ENCODE assay signal across 35 cellular contexts in genomic region chr4:67714955-67715354, GRCh38. TPM values are rescaled to one million over a fixed set of nuclear protein-coding genes. Genes with fewer than 3 reads are reported as not detected.
DNase-seq lines count a peak whose midpoint lies in the region; ATAC-seq, FAIRE-seq and TF ChIP-seq lines count a peak whose summit lies in the region.
"Had no signal": no experiment of that assay in that cellular context is flagged by ENCODE, and none has a peak within 500 bp of the region (broad histone marks: within the 10 kb centered on the region; RNA-seq: fewer than 3 reads in every experiment).

No MANE protein-coding gene starts in this region.

- H3K27me3 Mint-ChIP-seq in GM23338 (ENCODE audit: insufficient read depth, low read depth, poor library complexity), result peaks cover 2% of the 10 kb centered on the region
- no peaks in the 10 kb centered on the region for H3K27me3 Mint-ChIP-seq in MCF 10A (ENCODE audit: insufficient read depth, unreplicated experiment)
- H3K27me3 Mint-ChIP-seq: activated CD4-positive, alpha-beta T cell treated with anti-CD3 and anti-CD28 coated beads for 36 hours; activated naive CD8-positive, alpha-beta T cell treated with anti-CD3 and anti-CD28 coated beads, Interleukin-2, amount 10 ng/mL, durations not matched to agents 7 days and 5 days had no signal

- H3K27me3 ChIP-seq in BE2C (no peaks in the 10 kb centered on the region), GM23338 (ENCODE audit: insufficient read depth) (no peaks in the 10 kb centered on the region), WERI-Rb-1 (ENCODE audit: insufficient read depth, low read depth, severe bottlenecking) (no peaks in the 10 kb centered on the region), mesenchymal stem cell (ENCODE audit: control insufficient read depth in 1 of 2, insufficient read depth in 1 of 2, low read length in 2 of 2) (no peaks in the 10 kb centered on the region), PC-9 (ENCODE audit: insufficient read depth, low read depth) (no peaks in the 10 kb centered on the region)
- H3K27me3 ChIP-seq: left lung, right atrium auricular region, stomach had no signal

- H4K91ac ChIP-seq in mesenchymal stem cell (ENCODE audit: low read length), result no peak overlapping the region

- H2BK15ac ChIP-seq in mesenchymal stem cell (ENCODE audit: low read depth, poor library complexity, severe bottlenecking), result peak overlapping the region; percentile 34

- no peak for FAIRE-seq in GM19239 (lab: Jason Lieb, UNC)
- FAIRE-seq: bronchial epithelial cell, colon, HepG2 had no signal

- peak overlapping the region; percentile 31 for H2AK5ac ChIP-seq in mesenchymal stem cell (ENCODE audit: low read length, severe bottlenecking)

- no peak for ATAC-seq in GM23338
- ATAC-seq: left lung had no signal

- H3K4me3 Mint-ChIP-seq in GM23338 (no peak overlapping the region), MCF 10A (ENCODE audit: unreplicated experiment) (no peak overlapping the region)
- H3K4me3 Mint-ChIP-seq: activated naive CD8-positive, alpha-beta T cell treated with anti-CD3 and anti-CD28 coated beads, Interleukin-2, amount 10 ng/mL, durations not matched to agents 7 days and 5 days had no signal

- no peak overlapping the region for H2BK120ac ChIP-seq in mesenchymal stem cell (ENCODE audit: low read depth, low read length)

- H3K79me2 ChIP-seq in GM23338 (replicated peaks; ENCODE audit: insufficient read depth) (peaks cover 12% of the 10 kb centered on the region), PC-9 (ENCODE audit: low read depth) (no peaks in the 10 kb centered on the region)

- no peak overlapping the region for H3K4me2 ChIP-seq in GM23338
- no peak overlapping the region for H3K4me2 ChIP-seq in mesenchymal stem cell (ENCODE audit: low read length, poor library complexity, severe bottlenecking)
- no peak overlapping the region for H3K4me2 ChIP-seq in PC-9

- H3K4me3 ChIP-seq in BE2C (ENCODE audit: low read depth, low read length), result no peak overlapping the region
- no peak overlapping the region for H3K4me3 ChIP-seq in GM23338
- no peak overlapping the region for H3K4me3 ChIP-seq in WERI-Rb-1 (ENCODE audit: low read depth, low read length)
- H3K4me3 ChIP-seq in mesenchymal stem cell (ENCODE audit: insufficient read depth in 1 of 2, low read depth in 1 of 2, low read length in 2 of 2), result no peak overlapping the region
- H3K4me3 ChIP-seq in foreskin fibroblast (ENCODE audit: low read depth in 1 of 2, low read length in 2 of 2), result no peak overlapping the region
- H3K4me3 ChIP-seq in PC-9, result no peak overlapping the region
- H3K4me3 ChIP-seq: left lung, right atrium auricular region, SK-N-MC, stomach had no signal

- no peak overlapping the region for H2BK12ac ChIP-seq in mesenchymal stem cell (ENCODE audit: low read length in 2 of 2)

- H3K4ac ChIP-seq in mesenchymal stem cell (ENCODE audit: low read depth in 1 of 2, low read length in 2 of 2), result no peak overlapping the region

- H3K9me2 ChIP-seq in GM23338 (ENCODE audit: insufficient read depth) (peaks cover 3% of the 10 kb centered on the region; the same call in 1 of the 2 replicates), PC-9 (ENCODE audit: insufficient read depth) (no peaks in the 10 kb centered on the region)

- no peak overlapping the region for H3K18ac ChIP-seq in mesenchymal stem cell (ENCODE audit: low read depth in 1 of 2, low read length in 2 of 2)

- H3K27ac ChIP-seq in GM23338 (ENCODE audit: low read depth) (no peak overlapping the region), WERI-Rb-1 (no peak overlapping the region), mesenchymal stem cell (ENCODE audit: low read length, poor library complexity, severe bottlenecking) (no peak overlapping the region), PC-9 (no peak overlapping the region)
- H3K27ac ChIP-seq: left lung, right atrium auricular region, SK-N-MC, stomach had no signal

- peaks cover under 1% of the 10 kb centered on the region for H3K36me3 ChIP-seq in BE2C
- H3K36me3 ChIP-seq in GM23338 (ENCODE audit: insufficient read depth), result no peaks in the 10 kb centered on the region
- no peaks in the 10 kb centered on the region for H3K36me3 ChIP-seq in WERI-Rb-1
- H3K36me3 ChIP-seq in mesenchymal stem cell (ENCODE audit: control insufficient read depth in 1 of 2, insufficient read depth in 2 of 2, low read depth in 1 of 2, low read length in 2 of 2), result peaks cover 3 to 18% of the 10 kb centered on the region in 2 experiments
- H3K36me3 ChIP-seq in PC-9 (ENCODE audit: low read depth), result no peaks in the 10 kb centered on the region
- H3K36me3 ChIP-seq: right atrium auricular region had no signal

- H3K9me3 ChIP-seq in BE2C, result no peaks in the 10 kb centered on the region
- no peaks in the 10 kb centered on the region for H3K9me3 ChIP-seq in WERI-Rb-1 (ENCODE audit: severe bottlenecking)
- no peaks in the 10 kb centered on the region for H3K9me3 ChIP-seq in mesenchymal stem cell (ENCODE audit: control insufficient read depth, low read length)
- H3K9me3 ChIP-seq in PC-9 (ENCODE audit: insufficient read depth, low read depth), result no peaks in the 10 kb centered on the region
- H3K9me3 ChIP-seq: left lung, right atrium auricular region, stomach had no signal

- peaks cover 23% of the 10 kb centered on the region for H3K36me3 Mint-ChIP-seq in GM23338 (ENCODE audit: low read depth)
- H3K36me3 Mint-ChIP-seq in MCF 10A (ENCODE audit: insufficient read depth, unreplicated experiment), result peaks cover 20% of the 10 kb centered on the region

- POLR2A ChIA-PET in MCF 10A (lab: Yijun Ruan, JAX) (interaction anchor here (1.2 to 1.3 kb wide), 2 partner anchors 13 to 15 kb away, joined by 3 read pairs; no protein-coding TSS in a partner anchor), PC-9 (lab: Charles Lee; ENCODE audit: unreplicated experiment) (no interaction called here)

- no peak overlapping the region for H3K9ac ChIP-seq in mesenchymal stem cell (ENCODE audit: low read length)

- peak; percentile 25; the same call in 1 of the 2 replicates for TF ChIP-seq CTCF in BE2C (IDR thresholded peaks at IDR 0.05; ENCODE audit: low read depth, low read length)
- TF ChIP-seq CTCF in GM23338 (conservative IDR thresholded peaks at IDR 0.05; ENCODE audit: low read depth in 2 of 2), result peak; percentile 37 to 51
- TF ChIP-seq CTCF in WERI-Rb-1 (IDR thresholded peaks at IDR 0.05; ENCODE audit: low read depth, low read length), result peak; percentile 13; the same call in 1 of the 2 replicates
- no peak for TF ChIP-seq CTCF in foreskin fibroblast (IDR thresholded peaks at IDR 0.05; ENCODE audit: low read depth, low read length)
- no peak for TF ChIP-seq CTCF in MCF 10A (IDR thresholded peaks at IDR 0.05; ENCODE audit: unreplicated experiment)
- no peak for TF ChIP-seq CTCF in PC-9 (conservative IDR thresholded peaks at IDR 0.05)

- H3K4me1 Mint-ChIP-seq in GM23338 (peaks cover 33% of the 10 kb centered on the region), MCF 10A (ENCODE audit: insufficient read depth, unreplicated experiment) (peaks cover 14% of the 10 kb centered on the region)

- no peak overlapping the region for H3K23ac ChIP-seq in mesenchymal stem cell (ENCODE audit: low read length in 2 of 2)

- no peak overlapping the region for H3K27ac Mint-ChIP-seq in GM23338
- no peak overlapping the region for H3K27ac Mint-ChIP-seq in MCF 10A (ENCODE audit: low read depth, unreplicated experiment)

- DNase-seq in BE2C (no peak), GM23338 (ENCODE audit: low spot score) (peak; percentile 36), WERI-Rb-1 (no peak), mesenchymal stem cell (no peak), foreskin fibroblast (no peak), MCF 10A (ENCODE audit: unreplicated experiment) (no peak), GM19239 (ENCODE audit: insufficient read length, low spot score) (no peak), PC-9 (no peak)
- DNase-seq: activated gamma-delta T cell; activated naive CD8-positive, alpha-beta T cell treated with anti-CD3 and anti-CD28 coated beads, Interleukin-2, amount 10 ng/mL, durations not matched to agents 7 days and 5 days; activated T-cell treated with anti-CD3 and anti-CD28 coated beads, Interleukin-2, amount 50 U/mL, for 1 hour; aorta; EL; glutamatergic neuron; HCEC 1CT; islet precursor cell; Karpas-422; left lung; MV-4-11; NCI-H1436; NCI-H2107; NCI-H345; NCI-H69; stomach had no signal

- intact Hi-C loops in MCF 10A (cut with micrococcal nuclease) (no loop called here), PC-9 (cut with micrococcal nuclease; ENCODE audit: unreplicated experiment) (no loop called here)

- H3K9me3 Mint-ChIP-seq in GM23338 (peaks cover 4% of the 10 kb centered on the region; the same call in 2 of the 3 replicates), MCF 10A (ENCODE audit: unreplicated experiment) (no peaks in the 10 kb centered on the region)
- H3K9me3 Mint-ChIP-seq: activated naive CD8-positive, alpha-beta T cell treated with anti-CD3 and anti-CD28 coated beads, Interleukin-2, amount 10 ng/mL, durations not matched to agents 7 days and 5 days had no signal

- H4K20me1 ChIP-seq in GM23338 (replicated peaks; ENCODE audit: insufficient read depth), result no peaks in the 10 kb centered on the region
- H4K20me1 ChIP-seq in PC-9 (ENCODE audit: insufficient read depth), result no peaks in the 10 kb centered on the region

- peaks cover 48% of the 10 kb centered on the region for H3K79me1 ChIP-seq in mesenchymal stem cell (replicated peaks; ENCODE audit: low read length, poor library complexity, severe bottlenecking)

- 98% methylated on average over 6 of the region's 6 CpGs for WGBS in mesenchymal stem cell

- H3K4me1 ChIP-seq in BE2C, result peaks cover 27% of the 10 kb centered on the region
- peaks cover 23% of the 10 kb centered on the region for H3K4me1 ChIP-seq in GM23338 (ENCODE audit: insufficient read depth)
- peaks cover 8% of the 10 kb centered on the region for H3K4me1 ChIP-seq in mesenchymal stem cell (ENCODE audit: control insufficient read depth, insufficient read depth, low read depth, low read length)
- peaks cover 32% of the 10 kb centered on the region for H3K4me1 ChIP-seq in PC-9 (replicated peaks; ENCODE audit: insufficient read depth)
- H3K4me1 ChIP-seq: left lung had no signal

- H3K14ac ChIP-seq in mesenchymal stem cell (ENCODE audit: low read length in 2 of 2), result no peak overlapping the region

- no peaks in the 10 kb centered on the region for H3F3A ChIP-seq in GM23338 (replicated peaks; ENCODE audit: low read depth)
- peaks cover 6% of the 10 kb centered on the region; the same call in 1 of the 2 replicates for H3F3A ChIP-seq in PC-9 (ENCODE audit: insufficient read depth, low read depth)

- CTCF ChIA-PET in MCF 10A (lab: Yijun Ruan, JAX), result interaction anchor here (0.6 to 1.5 kb wide), 7 partner anchors 8 to 427 kb away, joined by 3 to 4 read pairs (median 4); no protein-coding TSS in a partner anchor
- CTCF ChIA-PET in PC-9 (lab: Charles Lee), result no interaction called here

- no peak overlapping the region for H2BK5ac ChIP-seq in mesenchymal stem cell (ENCODE audit: low read depth, low read length, poor library complexity, severe bottlenecking)

- H4K8ac ChIP-seq in mesenchymal stem cell (ENCODE audit: low read length), result no peak overlapping the region

- BruUV-seq in MCF 10A (replicated peaks; lab: Mats Ljungman, UMichigan) (no TSS peak), PC-9 (replicated peaks; lab: Mats Ljungman, UMichigan) (no TSS peak)

- H2AFZ ChIP-seq in GM23338 (no peak overlapping the region), mesenchymal stem cell (ENCODE audit: low read depth, low read length) (no peak overlapping the region), PC-9 (no peak overlapping the region)

RNA-seq across cellular contexts. Expression of gene UBA6, which starts 14.0 kb away (rescaled TPM):
- 14.8 TPM for polyA plus RNA-seq in BE2C (2012; ENCODE audit: insufficient read depth, insufficient read length, low read depth)
- total RNA-seq in GM23338 (2014; rRNA removed; shearing (Covaris generic)), result 77.3 and 96.3 TPM in 2 replicates
- polyA plus RNA-seq in GM23338 (2016; fragmentation: Nextera tagmentation; extraction: Ambion mirVana), result 15.0 and 17.6 TPM in 2 replicates
- polyA plus RNA-seq in mesenchymal stem cell (2013, experiment 1 of 2), result 29.8 TPM
- polyA plus RNA-seq in mesenchymal stem cell (2013, experiment 2 of 2), result 28.6 TPM
- total RNA-seq in MCF 10A (2022), result 83.1 and 97.4 TPM in 2 replicates
- 51.0 and 64.2 TPM in 2 replicates for total RNA-seq in PC-9 (2021)

RNA-seq across cellular contexts. Expression of gene GNRHR, which starts 39.2 kb away (rescaled TPM):
- polyA plus RNA-seq in BE2C (2012; ENCODE audit: insufficient read depth, insufficient read length, low read depth), result 0.34 TPM
- not detected in 2 replicates for total RNA-seq in GM23338 (2014; rRNA removed; shearing (Covaris generic))
- 0.10 TPM in 1 of 2 replicates, not detected in the other for polyA plus RNA-seq in GM23338 (2016; fragmentation: Nextera tagmentation; extraction: Ambion mirVana)
- polyA plus RNA-seq in mesenchymal stem cell (2013, experiment 1 of 2), result not detected
- polyA plus RNA-seq in mesenchymal stem cell (2013, experiment 2 of 2), result not detected
- total RNA-seq in MCF 10A (2022) (not detected in 2 replicates), PC-9 (2021) (not detected in 2 replicates)
- total RNA-seq: A673; activated CD4-positive, alpha-beta T cell treated with anti-CD3 and anti-CD28 coated beads for 36 hours; activated CD8-positive, alpha-beta memory T cell treated with anti-CD3 and anti-CD28 coated beads for 36 hours; activated naive CD8-positive, alpha-beta T cell treated with anti-CD3 and anti-CD28 coated beads, Interleukin-2, amount 10 ng/mL, durations not matched to agents 7 days and 5 days; aorta; HepG2; left lung; mesenteric fat pad; right atrium auricular region; stomach; T-helper 1 cell treated with Interleukin-12 subunit alpha and Interleukin-12 subunit beta and Interleukin-4 antibody, amounts not matched to agents 30 ng/mL and 1 ng/mL, for 36 hours had no signal
- polyA plus RNA-seq: aorta, HepG2, stomach, thymus had no signal

Comparison
In these comparisons a context has a peak if more than half of its experiments do, and no peak if none do; other contexts are left out.
1. CTCF ChIP-seq: peak in BE2C (single experiment), GM23338 (2 of 2) and WERI-Rb-1 (single experiment); none in foreskin fibroblast (single experiment), MCF 10A (single experiment) and PC-9 (single experiment).